10 cellular contexts compared by ENCODE assay signal in the genomic region with DNA sequence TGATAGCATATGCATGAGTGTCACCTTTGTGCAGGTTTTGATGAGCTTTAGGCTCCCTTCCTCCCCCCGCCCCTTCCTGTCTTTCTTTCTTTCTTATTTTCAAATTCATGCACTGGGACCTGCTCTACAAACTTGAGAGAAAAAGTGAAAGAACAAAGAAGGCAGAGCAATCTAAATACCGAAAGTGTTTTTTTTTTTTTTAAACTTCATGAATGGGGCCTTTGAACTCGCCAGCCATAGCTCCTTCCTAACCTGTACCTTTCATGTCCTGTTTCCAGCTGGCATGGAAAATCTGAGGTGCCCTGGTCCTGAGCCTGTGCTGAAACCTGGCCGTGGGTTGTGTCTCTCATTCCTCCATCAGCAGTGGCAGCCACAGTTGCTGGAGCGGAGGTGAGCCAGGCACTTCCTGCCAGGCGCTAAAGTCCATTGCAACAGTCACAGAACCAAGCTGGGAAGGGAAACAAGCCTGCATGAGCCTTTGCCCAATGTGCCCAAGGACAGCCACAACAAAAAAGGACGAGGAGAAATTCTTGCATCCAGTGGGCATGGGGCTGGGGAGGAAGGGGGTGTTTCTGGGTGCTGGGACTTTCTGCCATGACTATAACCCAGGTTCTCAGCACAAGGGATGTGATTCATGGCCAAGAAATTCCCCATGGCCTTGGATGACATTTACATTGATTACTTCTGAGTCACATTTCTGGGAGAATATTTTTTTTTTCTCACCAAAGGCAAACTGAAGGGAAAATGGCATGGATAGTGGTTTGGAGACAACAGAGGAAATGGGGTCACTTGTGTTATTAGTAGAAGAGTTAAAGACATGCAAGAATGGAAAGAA.
DNase-seq lines count a peak whose midpoint lies in the region; ATAC-seq and TF ChIP-seq lines count a peak whose summit lies in the region.
"Had no signal": no experiment of that assay in that cellular context is flagged by ENCODE, and none has a peak within 500 bp of the region (broad histone marks: within the 10 kb centered on the region; RNA-seq: fewer than 3 reads in every experiment).

No MANE protein-coding gene starts in this region.

- no peak overlapping the region for H3K4me3 Mint-ChIP-seq in activated CD8-positive, alpha-beta T cell treated with anti-CD3 and anti-CD28 coated beads for 36 hours
- H3K4me3 Mint-ChIP-seq in activated CD8-positive, alpha-beta T cell treated with anti-CD3 and anti-CD28 coated beads, Interleukin-2, amount 10 ng/mL, durations not matched to agents 7 days and 5 days, result no peak overlapping the region

- CTCF ChIA-PET in activated CD8-positive, alpha-beta T cell treated with anti-CD3 and anti-CD28 coated beads for 36 hours (lab: Charles Lee), result no interaction called here
- CTCF ChIA-PET in activated CD8-positive, alpha-beta T cell treated with anti-CD3 and anti-CD28 coated beads, Interleukin-2, amount 10 ng/mL, durations not matched to agents 7 days and 5 days (lab: Charles Lee), result no interaction called here

- H3K36me3 ChIP-seq in thyroid gland, result no peaks in the 10 kb centered on the region
- H3K36me3 ChIP-seq: BLaER1 treated with 17β-estradiol and CSF1 and Interleukin-3, amounts not matched to agents 10 nM and 100 nM; heart left ventricle had no signal

- H3K36me3 Mint-ChIP-seq in activated CD8-positive, alpha-beta T cell treated with anti-CD3 and anti-CD28 coated beads for 36 hours (ENCODE audit: low read depth), result no peaks in the 10 kb centered on the region
- H3K36me3 Mint-ChIP-seq in activated CD8-positive, alpha-beta T cell treated with anti-CD3 and anti-CD28 coated beads, Interleukin-2, amount 10 ng/mL, durations not matched to agents 7 days and 5 days (ENCODE audit: low read depth), result no peaks in the 10 kb centered on the region

- peaks cover under 1% of the 10 kb centered on the region for H3K9me3 Mint-ChIP-seq in activated CD8-positive, alpha-beta T cell treated with anti-CD3 and anti-CD28 coated beads for 36 hours
- no peaks in the 10 kb centered on the region for H3K9me3 Mint-ChIP-seq in activated CD8-positive, alpha-beta T cell treated with anti-CD3 and anti-CD28 coated beads, Interleukin-2, amount 10 ng/mL, durations not matched to agents 7 days and 5 days (ENCODE audit: insufficient read depth)

- in situ Hi-C loops in KBM-7 (cut with MboI; ENCODE audit: low pct_unique_long_range_greater_than_20kb, low sequenced_read_pairs), result no loop called here

- peaks cover 32% of the 10 kb centered on the region for H3K4me1 Mint-ChIP-seq in activated CD8-positive, alpha-beta T cell treated with anti-CD3 and anti-CD28 coated beads for 36 hours (ENCODE audit: low read depth)
- peaks cover 7% of the 10 kb centered on the region for H3K4me1 Mint-ChIP-seq in activated CD8-positive, alpha-beta T cell treated with anti-CD3 and anti-CD28 coated beads, Interleukin-2, amount 10 ng/mL, durations not matched to agents 7 days and 5 days (ENCODE audit: low read depth)

- H3K27me3 Mint-ChIP-seq in activated CD8-positive, alpha-beta T cell treated with anti-CD3 and anti-CD28 coated beads for 36 hours, result peaks cover 11% of the 10 kb centered on the region
- H3K27me3 Mint-ChIP-seq in activated CD8-positive, alpha-beta T cell treated with anti-CD3 and anti-CD28 coated beads, Interleukin-2, amount 10 ng/mL, durations not matched to agents 7 days and 5 days (ENCODE audit: low read depth), result peaks cover 4% of the 10 kb centered on the region

- intact Hi-C loops in activated CD8-positive, alpha-beta T cell treated with anti-CD3 and anti-CD28 coated beads for 36 hours (cut with micrococcal nuclease), result no loop called here
- intact Hi-C loops in thyroid gland (cut with DNase I), result no loop called here

- peak overlapping the region in 2 of 3 donors; percentile 22 to 43 for H3K27ac ChIP-seq in thyroid gland
- H3K27ac ChIP-seq: BLaER1 treated with 17β-estradiol and CSF1 and Interleukin-3, amounts not matched to agents 10 nM and 100 nM; heart left ventricle had no signal

- peak; percentile 67 for DNase-seq in activated CD8-positive, alpha-beta T cell treated with anti-CD3 and anti-CD28 coated beads for 36 hours
- no peak for DNase-seq in activated CD8-positive, alpha-beta T cell treated with anti-CD3 and anti-CD28 coated beads, Interleukin-2, amount 10 ng/mL, durations not matched to agents 7 days and 5 days
- DNase-seq in activated naive CD4-positive, alpha-beta T cell treated with anti-CD3 and anti-CD28 coated beads, Interleukin-2, amount 50 U/mL, for 16 hours, result peak; percentile 64
- DNase-seq in kidney tubule cell (ENCODE audit: low spot score) (peak; percentile 97), thyroid gland (no peak), NCI-H2196 (lab: John Stamatoyannopoulos, UW; ENCODE audit: unreplicated experiment) (no peak), KBM-7 (no peak), NCI-H510A (lab: John Stamatoyannopoulos, UW) (no peak)
- DNase-seq: heart left ventricle had no signal

- no peak for TF ChIP-seq CTCF in activated CD8-positive, alpha-beta T cell treated with anti-CD3 and anti-CD28 coated beads for 36 hours (IDR thresholded peaks at IDR 0.05)
- TF ChIP-seq CTCF in thyroid gland (IDR thresholded peaks at IDR 0.05), result no peak

- H3K4me3 ChIP-seq in thyroid gland (replicated peaks in 1 of 3), result no peak overlapping the region
- H3K4me3 ChIP-seq: BLaER1 treated with 17β-estradiol and CSF1 and Interleukin-3, amounts not matched to agents 10 nM and 100 nM; heart left ventricle had no signal

- H3K4me1 ChIP-seq in thyroid gland, result peaks cover 4 to 18% of the 10 kb centered on the region in 2 donors
- H3K4me1 ChIP-seq: BLaER1 treated with 17β-estradiol and CSF1 and Interleukin-3, amounts not matched to agents 10 nM and 100 nM had no signal

- POLR2A ChIA-PET in activated CD8-positive, alpha-beta T cell treated with anti-CD3 and anti-CD28 coated beads for 36 hours (lab: Charles Lee), result no interaction called here
- POLR2A ChIA-PET in activated CD8-positive, alpha-beta T cell treated with anti-CD3 and anti-CD28 coated beads, Interleukin-2, amount 10 ng/mL, durations not matched to agents 7 days and 5 days (lab: Charles Lee), result interaction anchor here (0.7 kb wide), 1 partner anchor 197 kb away, joined by 4 read pairs; a partner anchor contains a TSS

- H3K9me3 ChIP-seq in thyroid gland, result no peaks in the 10 kb centered on the region

- no peak for TF ChIP-seq POLR2A in thyroid gland (IDR thresholded peaks at IDR 0.05)

- H3K27ac Mint-ChIP-seq in activated CD8-positive, alpha-beta T cell treated with anti-CD3 and anti-CD28 coated beads for 36 hours, result peak overlapping the region; percentile 69
- no peak overlapping the region for H3K27ac Mint-ChIP-seq in activated CD8-positive, alpha-beta T cell treated with anti-CD3 and anti-CD28 coated beads, Interleukin-2, amount 10 ng/mL, durations not matched to agents 7 days and 5 days

- 61 to 78% methylated on average over 7 of the region's 7 CpGs for WGBS in thyroid gland, 2 donors

- no peaks in the 10 kb centered on the region for H3K27me3 ChIP-seq in thyroid gland
- H3K27me3 ChIP-seq: BLaER1 treated with 17β-estradiol and CSF1 and Interleukin-3, amounts not matched to agents 10 nM and 100 nM had no signal

- peak; percentile 76 for ATAC-seq in activated CD8-positive, alpha-beta T cell treated with anti-CD3 and anti-CD28 coated beads for 36 hours
- no peak for ATAC-seq in activated CD8-positive, alpha-beta T cell treated with anti-CD3 and anti-CD28 coated beads, Interleukin-2, amount 10 ng/mL, durations not matched to agents 7 days and 5 days
- ATAC-seq: heart left ventricle had no signal

Comparison
In these comparisons a context has a peak if more than half of its experiments do, and no peak if none do; other contexts are left out.
1. DNase-seq: peak in activated CD8-positive, alpha-beta T cell treated with anti-CD3 and anti-CD28 coated beads for 36 hours (single experiment), activated naive CD4-positive, alpha-beta T cell treated with anti-CD3 and anti-CD28 coated beads, Interleukin-2, amount 50 U/mL, for 16 hours (single experiment) and kidney tubule cell (single experiment); none in activated CD8-positive, alpha-beta T cell treated with anti-CD3 and anti-CD28 coated beads, Interleukin-2, amount 10 ng/mL, durations not matched to agents 7 days and 5 days (single experiment), thyroid gland (0 of 2), NCI-H2196 (single experiment), KBM-7 (single experiment) and NCI-H510A (single experiment).